Comparison of ENCODE assay signal across 13 cellular contexts in the genomic region with DNA sequence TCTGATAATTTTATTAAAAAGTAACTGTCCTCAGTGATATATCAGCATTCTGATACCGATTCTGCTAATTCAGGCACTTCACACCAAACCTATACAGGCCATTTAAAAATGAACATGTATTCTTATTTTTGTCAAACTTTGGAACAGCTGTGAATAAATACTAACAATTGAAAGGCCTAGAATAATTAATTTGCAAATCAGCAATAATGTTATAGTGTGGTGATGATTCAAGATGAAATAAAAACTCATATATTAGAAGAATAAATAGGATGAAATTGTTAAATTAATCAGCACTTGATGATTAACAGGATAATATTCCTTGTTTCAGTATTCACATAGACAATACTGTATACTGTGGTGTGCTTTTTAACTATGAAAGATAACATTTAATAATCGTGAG. TPM values are rescaled to one million over a fixed set of nuclear protein-coding genes. Genes with fewer than 3 reads are reported as not detected.
DNase-seq lines count a peak whose midpoint lies in the region; ATAC-seq and TF ChIP-seq lines count a peak whose summit lies in the region.
"Had no signal": no experiment of that assay in that cellular context is flagged by ENCODE, and none has a peak within 500 bp of the region (broad histone marks: within the 10 kb centered on the region; RNA-seq: fewer than 3 reads in every experiment).

No MANE protein-coding gene starts in this region.

- no peaks in the 10 kb centered on the region for H3K9me3 Mint-ChIP-seq in activated naive CD8-positive, alpha-beta T cell (ENCODE audit: low read depth)
- no peaks in the 10 kb centered on the region for H3K9me3 Mint-ChIP-seq in activated naive CD8-positive, alpha-beta T cell treated with anti-CD3 and anti-CD28 coated beads, Interleukin-2, amount 50 U/mL, for 24 hours
- H3K9me3 Mint-ChIP-seq in activated CD4-positive, alpha-beta memory T cell treated with anti-CD3 and anti-CD28 coated beads for 36 hours: no peaks in the 10 kb centered on the region
- H3K9me3 Mint-ChIP-seq: activated T-helper 17 cell treated with anti-CD3 and anti-CD28 coated beads, Interleukin-2, amount 50 U/mL, for 72 hours had no signal

- POLR2A ChIA-PET in activated CD4-positive, alpha-beta memory T cell treated with anti-CD3 and anti-CD28 coated beads for 36 hours (lab: Charles Lee): no interaction called here

- no peaks in the 10 kb centered on the region for H3K9me3 ChIP-seq in thoracic aorta
- H3K9me3 ChIP-seq: BLaER1 treated with 17β-estradiol and CSF1 and Interleukin-3, amounts not matched to agents 10 nM and 100 nM had no signal

- H3K4me1 Mint-ChIP-seq in activated naive CD8-positive, alpha-beta T cell (ENCODE audit: low read depth): peaks cover 20% of the 10 kb centered on the region
- H3K4me1 Mint-ChIP-seq in activated naive CD8-positive, alpha-beta T cell treated with anti-CD3 and anti-CD28 coated beads, Interleukin-2, amount 50 U/mL, for 24 hours: peaks cover 22% of the 10 kb centered on the region
- peaks cover 22% of the 10 kb centered on the region for H3K4me1 Mint-ChIP-seq in activated CD4-positive, alpha-beta memory T cell treated with anti-CD3 and anti-CD28 coated beads for 36 hours (ENCODE audit: low read depth)

- TF ChIP-seq CTCF in dorsolateral prefrontal cortex (IDR thresholded peaks at IDR 0.05 in 54 of 56, conservative IDR thresholded peaks at IDR 0.05 in 2 of 56; ENCODE audit: low read depth in 1 of 56, partially characterized antibody in 56 of 56) (no peak), thoracic aorta (IDR thresholded peaks at IDR 0.05) (no peak)

- DNase-seq in activated naive CD8-positive, alpha-beta T cell treated with anti-CD3 and anti-CD28 coated beads, Interleukin-2, amount 50 U/mL, for 24 hours: no peak
- peak; percentile 18 for DNase-seq in LHCN-M2 (ENCODE audit: low read depth)
- no peak for DNase-seq in dorsolateral prefrontal cortex
- no peak for DNase-seq in thoracic aorta (ENCODE audit: low spot score)
- no peak for DNase-seq in activated CD4-positive, alpha-beta memory T cell treated with anti-CD3 and anti-CD28 coated beads for 36 hours
- DNase-seq in activated effector memory CD4-positive, alpha-beta T cell treated with Interleukin-2 at 50 U/mL for 16 hours: no peak
- DNase-seq: activated CD4-positive, alpha-beta T cell treated with anti-CD3 and anti-CD28 coated beads for 1 hour; erythroblast had no signal

- H3K4me3 ChIP-seq in dorsolateral prefrontal cortex (peak overlapping the region in 22 of 59 donors; percentile 6 to 90 (median 80)), thoracic aorta (peak overlapping the region; percentile 100)
- H3K4me3 ChIP-seq: BLaER1 treated with 17β-estradiol and CSF1 and Interleukin-3, amounts not matched to agents 10 nM and 100 nM; cardiac muscle cell had no signal

- H3K4me3 Mint-ChIP-seq in activated naive CD8-positive, alpha-beta T cell: peak overlapping the region; percentile 14
- no peak overlapping the region for H3K4me3 Mint-ChIP-seq in activated naive CD8-positive, alpha-beta T cell treated with anti-CD3 and anti-CD28 coated beads, Interleukin-2, amount 50 U/mL, for 24 hours
- H3K4me3 Mint-ChIP-seq in activated CD4-positive, alpha-beta memory T cell treated with anti-CD3 and anti-CD28 coated beads for 36 hours: no peak overlapping the region

- H3K27ac ChIP-seq in dorsolateral prefrontal cortex (peak overlapping the region in 42 of 59 donors; percentile 23 to 98 (median 94)), thoracic aorta (peak overlapping the region; percentile 96 to 97)
- H3K27ac ChIP-seq: BLaER1 treated with 17β-estradiol and CSF1 and Interleukin-3, amounts not matched to agents 10 nM and 100 nM; cardiac muscle cell had no signal

- CTCF ChIA-PET in activated CD4-positive, alpha-beta memory T cell treated with anti-CD3 and anti-CD28 coated beads for 36 hours (lab: Charles Lee): interaction anchor here (0.5 kb wide), 1 partner anchor 63 kb away, joined by 3 read pairs; no protein-coding TSS in a partner anchor

- H3K27me3 Mint-ChIP-seq in activated naive CD8-positive, alpha-beta T cell: peaks cover 20% of the 10 kb centered on the region
- H3K27me3 Mint-ChIP-seq in activated naive CD8-positive, alpha-beta T cell treated with anti-CD3 and anti-CD28 coated beads, Interleukin-2, amount 50 U/mL, for 24 hours: peaks cover 31% of the 10 kb centered on the region
- peaks cover 28% of the 10 kb centered on the region for H3K27me3 Mint-ChIP-seq in activated CD4-positive, alpha-beta memory T cell treated with anti-CD3 and anti-CD28 coated beads for 36 hours

- H3K4me1 ChIP-seq in thoracic aorta (ENCODE audit: control insufficient read depth in 1 of 2, low read depth in 2 of 2): peaks cover 0 to 11% of the 10 kb centered on the region in 2 donors

- H3K36me3 ChIP-seq in thoracic aorta: no peaks in the 10 kb centered on the region
- H3K36me3 ChIP-seq: BLaER1 treated with 17β-estradiol and CSF1 and Interleukin-3, amounts not matched to agents 10 nM and 100 nM; cardiac muscle cell had no signal

- no peaks in the 10 kb centered on the region for H3K36me3 Mint-ChIP-seq in activated naive CD8-positive, alpha-beta T cell
- no peaks in the 10 kb centered on the region for H3K36me3 Mint-ChIP-seq in activated naive CD8-positive, alpha-beta T cell treated with anti-CD3 and anti-CD28 coated beads, Interleukin-2, amount 50 U/mL, for 24 hours (ENCODE audit: low read depth)
- no peaks in the 10 kb centered on the region for H3K36me3 Mint-ChIP-seq in activated CD4-positive, alpha-beta memory T cell treated with anti-CD3 and anti-CD28 coated beads for 36 hours

- intact Hi-C loops in dorsolateral prefrontal cortex (cut with DNase I): no loop called here
- intact Hi-C loops in activated CD4-positive, alpha-beta memory T cell treated with anti-CD3 and anti-CD28 coated beads for 36 hours (cut with micrococcal nuclease): loop anchor here (10.0 kb wide), 1 partner anchor 215 kb away; no protein-coding TSS in a partner anchor

- peaks cover 0 to 8% (median 0%) of the 10 kb centered on the region in 45 donors for H3K27me3 ChIP-seq in dorsolateral prefrontal cortex
- H3K27me3 ChIP-seq in thoracic aorta (replicated peaks; ENCODE audit: insufficient read depth): no peaks in the 10 kb centered on the region

- no peak for ATAC-seq in activated naive CD8-positive, alpha-beta T cell treated with anti-CD3 and anti-CD28 coated beads, Interleukin-2, amount 50 U/mL, for 24 hours
- ATAC-seq in thoracic aorta (ENCODE audit: insufficient number of reproducible peaks, low FRiP score, low read depth): no peak
- no peak for ATAC-seq in GM18517 (IDR thresholded peaks at IDR 0.05; ENCODE audit: unreplicated experiment)
- ATAC-seq: activated T-helper 17 cell treated with anti-CD3 and anti-CD28 coated beads, Interleukin-2, amount 50 U/mL, for 72 hours had no signal

- no peak overlapping the region for H3K27ac Mint-ChIP-seq in activated naive CD8-positive, alpha-beta T cell
- H3K27ac Mint-ChIP-seq in activated naive CD8-positive, alpha-beta T cell treated with anti-CD3 and anti-CD28 coated beads, Interleukin-2, amount 50 U/mL, for 24 hours: no peak overlapping the region
- H3K27ac Mint-ChIP-seq in activated CD4-positive, alpha-beta memory T cell treated with anti-CD3 and anti-CD28 coated beads for 36 hours: no peak overlapping the region
- H3K27ac Mint-ChIP-seq: activated T-helper 17 cell treated with anti-CD3 and anti-CD28 coated beads, Interleukin-2, amount 50 U/mL, for 72 hours had no signal

RNA-seq across cellular contexts. Expression of gene CDKN2C, which starts 9.9 kb away (rescaled TPM):
- total RNA-seq in LHCN-M2 (2014; rRNA removed) (67.9 and 85.2 TPM in 2 replicates), dorsolateral prefrontal cortex (10 to 100 TPM in 59 of 120 experiments, 1 to 10 TPM in 61; 3.9 to 24.6 (median 9.9) TPM), thoracic aorta (10 to 100 TPM; 10.3 to 12.6 TPM)
- 42.9 TPM for polyA plus RNA-seq in LHCN-M2 (2012)
- 10 to 100 TPM; 15.5 to 16.8 TPM for total RNA-seq in activated CD4-positive, alpha-beta memory T cell treated with anti-CD3 and anti-CD28 coated beads for 36 hours

RNA-seq across cellular contexts. Expression of gene FAF1, which starts 19.9 kb away (rescaled TPM):
- total RNA-seq in LHCN-M2 (2014; rRNA removed) (65.6 and 71.9 TPM in 2 replicates), dorsolateral prefrontal cortex (100 to 1,000 TPM in 1 of 120 experiments, 10 to 100 TPM in 119; 61.7 to 103 (median 81.7) TPM), thoracic aorta (10 to 100 TPM; 25.5 to 68.6 TPM)
- 36.9 TPM for polyA plus RNA-seq in LHCN-M2 (2012)
- 10 to 100 TPM; 77.0 to 84.6 TPM for total RNA-seq in activated CD4-positive, alpha-beta memory T cell treated with anti-CD3 and anti-CD28 coated beads for 36 hours
